Comparison of ENCODE assay signal across 2 cellular contexts in the genomic region with DNA sequence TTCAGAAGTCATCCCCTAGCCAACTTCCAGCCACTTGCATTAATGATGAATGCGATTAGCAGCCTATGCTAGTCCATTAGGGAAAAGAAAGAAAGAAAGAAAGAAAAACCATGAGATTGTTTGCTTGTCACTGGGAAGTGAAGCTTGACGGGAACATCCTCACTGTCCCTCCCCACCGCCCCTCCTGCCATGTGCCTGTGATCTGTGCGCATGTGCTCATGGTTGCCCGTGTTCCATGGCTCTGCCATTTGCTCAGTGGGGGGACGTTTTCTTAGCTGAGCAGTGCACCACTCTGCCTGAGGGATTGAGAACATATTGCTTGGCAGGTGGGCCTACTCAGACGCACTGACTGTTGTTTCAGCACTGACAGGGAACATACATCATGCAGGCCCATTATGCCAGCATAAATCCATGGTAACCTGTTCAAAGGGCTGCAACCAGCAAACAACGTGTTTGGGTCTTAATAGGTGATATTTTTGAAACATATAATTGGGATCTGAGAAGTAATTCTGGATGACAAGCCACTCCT.
TF ChIP-seq lines count a peak whose summit lies in the region.

No MANE protein-coding gene starts in this region.

TF ChIP-seq in SK-N-SH, 30 proteins besides CTCF, POLR2A, EP300 and RAD21 (continued from another document):
- TF ChIP-seq, protein P1, sequence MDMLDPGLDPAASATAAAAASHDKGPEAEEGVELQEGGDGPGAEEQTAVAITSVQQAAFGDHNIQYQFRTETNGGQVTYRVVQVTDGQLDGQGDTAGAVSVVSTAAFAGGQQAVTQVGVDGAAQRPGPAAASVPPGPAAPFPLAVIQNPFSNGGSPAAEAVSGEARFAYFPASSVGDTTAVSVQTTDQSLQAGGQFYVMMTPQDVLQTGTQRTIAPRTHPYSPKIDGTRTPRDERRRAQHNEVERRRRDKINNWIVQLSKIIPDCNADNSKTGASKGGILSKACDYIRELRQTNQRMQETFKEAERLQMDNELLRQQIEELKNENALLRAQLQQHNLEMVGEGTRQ (IDR thresholded peaks at IDR 0.05; ENCODE audit: borderline replicate concordance, low read depth, low read length) = no peak
- TF ChIP-seq, protein P2, sequence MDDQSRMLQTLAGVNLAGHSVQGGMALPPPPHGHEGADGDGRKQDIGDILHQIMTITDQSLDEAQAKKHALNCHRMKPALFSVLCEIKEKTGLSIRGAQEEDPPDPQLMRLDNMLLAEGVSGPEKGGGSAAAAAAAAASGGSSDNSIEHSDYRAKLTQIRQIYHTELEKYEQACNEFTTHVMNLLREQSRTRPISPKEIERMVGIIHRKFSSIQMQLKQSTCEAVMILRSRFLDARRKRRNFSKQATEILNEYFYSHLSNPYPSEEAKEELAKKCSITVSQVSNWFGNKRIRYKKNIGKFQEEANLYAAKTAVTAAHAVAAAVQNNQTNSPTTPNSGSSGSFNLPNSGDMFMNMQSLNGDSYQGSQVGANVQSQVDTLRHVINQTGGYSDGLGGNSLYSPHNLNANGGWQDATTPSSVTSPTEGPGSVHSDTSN (IDR thresholded peaks at IDR 0.05) = no peak
- TF ChIP-seq TEAD4 (IDR thresholded peaks at IDR 0.05; ENCODE audit: borderline replicate concordance, insufficient read depth) (no peak), RFX5 (IDR thresholded peaks at IDR 0.05; ENCODE audit: low read length) (no peak), EZH2phosphoT487 (IDR thresholded peaks at IDR 0.05; ENCODE audit: borderline replicate concordance, low read depth) (no peak), NRF1 (IDR thresholded peaks at IDR 0.05; ENCODE audit: low read depth, low read length) (no peak), RXRA (IDR thresholded peaks at IDR 0.05; ENCODE audit: borderline replicate concordance, low read depth) (no peak), RCOR1 (IDR thresholded peaks at IDR 0.05; ENCODE audit: low read length) (no peak)
- TF ChIP-seq, protein P3, sequence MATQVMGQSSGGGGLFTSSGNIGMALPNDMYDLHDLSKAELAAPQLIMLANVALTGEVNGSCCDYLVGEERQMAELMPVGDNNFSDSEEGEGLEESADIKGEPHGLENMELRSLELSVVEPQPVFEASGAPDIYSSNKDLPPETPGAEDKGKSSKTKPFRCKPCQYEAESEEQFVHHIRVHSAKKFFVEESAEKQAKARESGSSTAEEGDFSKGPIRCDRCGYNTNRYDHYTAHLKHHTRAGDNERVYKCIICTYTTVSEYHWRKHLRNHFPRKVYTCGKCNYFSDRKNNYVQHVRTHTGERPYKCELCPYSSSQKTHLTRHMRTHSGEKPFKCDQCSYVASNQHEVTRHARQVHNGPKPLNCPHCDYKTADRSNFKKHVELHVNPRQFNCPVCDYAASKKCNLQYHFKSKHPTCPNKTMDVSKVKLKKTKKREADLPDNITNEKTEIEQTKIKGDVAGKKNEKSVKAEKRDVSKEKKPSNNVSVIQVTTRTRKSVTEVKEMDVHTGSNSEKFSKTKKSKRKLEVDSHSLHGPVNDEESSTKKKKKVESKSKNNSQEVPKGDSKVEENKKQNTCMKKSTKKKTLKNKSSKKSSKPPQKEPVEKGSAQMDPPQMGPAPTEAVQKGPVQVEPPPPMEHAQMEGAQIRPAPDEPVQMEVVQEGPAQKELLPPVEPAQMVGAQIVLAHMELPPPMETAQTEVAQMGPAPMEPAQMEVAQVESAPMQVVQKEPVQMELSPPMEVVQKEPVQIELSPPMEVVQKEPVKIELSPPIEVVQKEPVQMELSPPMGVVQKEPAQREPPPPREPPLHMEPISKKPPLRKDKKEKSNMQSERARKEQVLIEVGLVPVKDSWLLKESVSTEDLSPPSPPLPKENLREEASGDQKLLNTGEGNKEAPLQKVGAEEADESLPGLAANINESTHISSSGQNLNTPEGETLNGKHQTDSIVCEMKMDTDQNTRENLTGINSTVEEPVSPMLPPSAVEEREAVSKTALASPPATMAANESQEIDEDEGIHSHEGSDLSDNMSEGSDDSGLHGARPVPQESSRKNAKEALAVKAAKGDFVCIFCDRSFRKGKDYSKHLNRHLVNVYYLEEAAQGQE (IDR thresholded peaks at IDR 0.05; ENCODE audit: low read depth, low read length) = no peak
- TF ChIP-seq, protein P4, sequence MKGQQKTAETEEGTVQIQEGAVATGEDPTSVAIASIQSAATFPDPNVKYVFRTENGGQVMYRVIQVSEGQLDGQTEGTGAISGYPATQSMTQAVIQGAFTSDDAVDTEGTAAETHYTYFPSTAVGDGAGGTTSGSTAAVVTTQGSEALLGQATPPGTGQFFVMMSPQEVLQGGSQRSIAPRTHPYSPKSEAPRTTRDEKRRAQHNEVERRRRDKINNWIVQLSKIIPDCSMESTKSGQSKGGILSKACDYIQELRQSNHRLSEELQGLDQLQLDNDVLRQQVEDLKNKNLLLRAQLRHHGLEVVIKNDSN (IDR thresholded peaks at IDR 0.05; ENCODE audit: borderline replicate concordance, low read depth) = no peak
TF ChIP-seq in SK-N-SH: peak in this region for 0.

TF ChIP-seq in SK-N-SH treated with all-trans-retinoic acid at 6 μM for 48 hours, 23 proteins besides CTCF, POLR2A, EP300 and RAD21 (continued from another document):
- TF ChIP-seq, protein P5, sequence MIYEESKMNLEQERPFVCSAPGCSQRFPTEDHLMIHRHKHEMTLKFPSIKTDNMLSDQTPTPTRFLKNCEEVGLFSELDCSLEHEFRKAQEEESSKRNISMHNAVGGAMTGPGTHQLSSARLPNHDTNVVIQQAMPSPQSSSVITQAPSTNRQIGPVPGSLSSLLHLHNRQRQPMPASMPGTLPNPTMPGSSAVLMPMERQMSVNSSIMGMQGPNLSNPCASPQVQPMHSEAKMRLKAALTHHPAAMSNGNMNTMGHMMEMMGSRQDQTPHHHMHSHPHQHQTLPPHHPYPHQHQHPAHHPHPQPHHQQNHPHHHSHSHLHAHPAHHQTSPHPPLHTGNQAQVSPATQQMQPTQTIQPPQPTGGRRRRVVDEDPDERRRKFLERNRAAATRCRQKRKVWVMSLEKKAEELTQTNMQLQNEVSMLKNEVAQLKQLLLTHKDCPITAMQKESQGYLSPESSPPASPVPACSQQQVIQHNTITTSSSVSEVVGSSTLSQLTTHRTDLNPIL (CRISPR knock-in tag; IDR thresholded peaks at IDR 0.05; ENCODE audit: low read depth) = no peak
- no peak for TF ChIP-seq ZNF8 (CRISPR knock-in tag; IDR thresholded peaks at IDR 0.05)
- TF ChIP-seq CSDC2 (CRISPR knock-in tag; IDR thresholded peaks at IDR 0.05) = no peak
- no peak for TF ChIP-seq SNAI2 (CRISPR knock-in tag; IDR thresholded peaks at IDR 0.05)
- TF ChIP-seq, protein P6, sequence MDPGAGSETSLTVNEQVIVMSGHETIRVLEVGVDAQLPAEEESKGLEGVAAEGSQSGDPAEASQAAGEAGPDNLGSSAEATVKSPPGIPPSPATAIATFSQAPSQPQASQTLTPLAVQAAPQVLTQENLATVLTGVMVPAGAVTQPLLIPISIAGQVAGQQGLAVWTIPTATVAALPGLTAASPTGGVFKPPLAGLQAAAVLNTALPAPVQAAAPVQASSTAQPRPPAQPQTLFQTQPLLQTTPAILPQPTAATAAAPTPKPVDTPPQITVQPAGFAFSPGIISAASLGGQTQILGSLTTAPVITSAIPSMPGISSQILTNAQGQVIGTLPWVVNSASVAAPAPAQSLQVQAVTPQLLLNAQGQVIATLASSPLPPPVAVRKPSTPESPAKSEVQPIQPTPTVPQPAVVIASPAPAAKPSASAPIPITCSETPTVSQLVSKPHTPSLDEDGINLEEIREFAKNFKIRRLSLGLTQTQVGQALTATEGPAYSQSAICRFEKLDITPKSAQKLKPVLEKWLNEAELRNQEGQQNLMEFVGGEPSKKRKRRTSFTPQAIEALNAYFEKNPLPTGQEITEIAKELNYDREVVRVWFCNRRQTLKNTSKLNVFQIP (CRISPR knock-in tag; IDR thresholded peaks at IDR 0.05; ENCODE audit: borderline replicate concordance, low read depth) = no peak
- TF ChIP-seq, protein P7, sequence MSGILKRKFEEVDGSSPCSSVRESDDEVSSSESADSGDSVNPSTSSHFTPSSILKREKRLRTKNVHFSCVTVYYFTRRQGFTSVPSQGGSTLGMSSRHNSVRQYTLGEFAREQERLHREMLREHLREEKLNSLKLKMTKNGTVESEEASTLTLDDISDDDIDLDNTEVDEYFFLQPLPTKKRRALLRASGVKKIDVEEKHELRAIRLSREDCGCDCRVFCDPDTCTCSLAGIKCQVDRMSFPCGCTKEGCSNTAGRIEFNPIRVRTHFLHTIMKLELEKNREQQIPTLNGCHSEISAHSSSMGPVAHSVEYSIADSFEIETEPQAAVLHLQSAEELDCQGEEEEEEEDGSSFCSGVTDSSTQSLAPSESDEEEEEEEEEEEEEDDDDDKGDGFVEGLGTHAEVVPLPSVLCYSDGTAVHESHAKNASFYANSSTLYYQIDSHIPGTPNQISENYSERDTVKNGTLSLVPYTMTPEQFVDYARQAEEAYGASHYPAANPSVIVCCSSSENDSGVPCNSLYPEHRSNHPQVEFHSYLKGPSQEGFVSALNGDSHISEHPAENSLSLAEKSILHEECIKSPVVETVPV (CRISPR knock-in tag; IDR thresholded peaks at IDR 0.05) = no peak
- TF ChIP-seq PPARA (CRISPR knock-in tag; IDR thresholded peaks at IDR 0.05; ENCODE audit: borderline replicate concordance) = no peak
- no peak for TF ChIP-seq ZFP30 (CRISPR knock-in tag; IDR thresholded peaks at IDR 0.05)
- TF ChIP-seq ZFP3 (CRISPR knock-in tag; IDR thresholded peaks at IDR 0.05) = no peak
- no peak for TF ChIP-seq TCF4 (CRISPR knock-in tag; IDR thresholded peaks at IDR 0.05; ENCODE audit: borderline replicate concordance)
- TF ChIP-seq TOX (CRISPR knock-in tag; IDR thresholded peaks at IDR 0.05; ENCODE audit: borderline replicate concordance) = no peak
- no peak for TF ChIP-seq ARNTL (CRISPR knock-in tag; IDR thresholded peaks at IDR 0.05; ENCODE audit: borderline replicate concordance, low read depth)
- no peak for TF ChIP-seq ISL1 (CRISPR knock-in tag; IDR thresholded peaks at IDR 0.05)
- TF ChIP-seq BACH2 (CRISPR knock-in tag; IDR thresholded peaks at IDR 0.05; ENCODE audit: borderline replicate concordance) = no peak
- TF ChIP-seq ESRRG (CRISPR knock-in tag; IDR thresholded peaks at IDR 0.05) = no peak
- no peak for TF ChIP-seq ZNF70 (CRISPR knock-in tag; IDR thresholded peaks at IDR 0.05)
- TF ChIP-seq ZNF565 (CRISPR knock-in tag; conservative IDR thresholded peaks at IDR 0.05; ENCODE audit: low read depth) = no peak
